Comparison of ENCODE assay signal across 1 cellular context in the genomic region with DNA sequence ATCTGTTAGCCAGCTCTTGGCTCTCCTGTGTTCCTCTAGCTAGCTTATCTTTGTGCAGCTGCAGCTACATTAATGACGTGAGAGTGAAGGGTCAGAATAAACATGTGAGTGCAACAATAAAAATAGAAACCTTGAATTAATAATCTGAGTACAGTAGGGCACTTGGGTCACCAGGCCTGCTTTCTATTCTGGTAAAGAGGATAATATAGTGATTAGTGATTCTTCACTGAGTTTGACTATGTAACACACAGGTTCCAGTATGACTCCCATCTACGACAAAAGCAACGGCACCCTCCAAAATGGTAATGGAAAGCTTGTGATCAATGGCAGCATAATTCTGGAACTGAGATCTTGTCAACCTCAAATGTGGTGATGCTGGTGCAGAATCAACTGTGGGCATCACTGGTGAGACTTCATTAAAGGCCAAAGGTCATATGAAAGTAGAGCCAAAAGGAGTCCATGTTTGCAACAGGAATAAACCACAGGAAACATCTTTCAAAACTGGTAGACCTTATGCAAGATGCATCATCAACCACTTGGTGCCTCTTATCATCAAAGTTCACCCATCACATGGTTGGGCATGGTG.
TF ChIP-seq lines count a peak whose summit lies in the region.

No MANE protein-coding gene starts in this region.

TF ChIP-seq in SK-N-SH, 30 proteins besides CTCF, POLR2A, EP300 and RAD21 (continued from another document):
- TF ChIP-seq RXRA (IDR thresholded peaks at IDR 0.05; ENCODE audit: borderline replicate concordance, low read depth): no peak
